18 cellular contexts compared by ENCODE assay signal in genomic region chr9:35835766-35836165, GRCh38. TPM values are rescaled to one million over a fixed set of nuclear protein-coding genes. Genes with fewer than 3 reads are reported as not detected.
DNase-seq lines count a peak whose midpoint lies in the region; ATAC-seq and TF ChIP-seq lines count a peak whose summit lies in the region.
"Had no signal": no experiment of that assay in that cellular context is flagged by ENCODE, and none has a peak within 500 bp of the region (broad histone marks: within the 10 kb centered on the region; RNA-seq: fewer than 3 reads in every experiment).

No MANE protein-coding gene starts in this region.

- peak overlapping the region; percentile 6 for H3K27ac ChIP-seq in hepatocyte

- peaks cover 39% of the 10 kb centered on the region for H3K4me1 ChIP-seq in hepatocyte (ENCODE audit: insufficient read depth)

- H3K36me3 Mint-ChIP-seq in T-helper 17 cell (ENCODE audit: low read depth) (peaks cover 6% of the 10 kb centered on the region), progenitor cell of endocrine pancreas (ENCODE audit: insufficient read depth) (peaks cover 6% of the 10 kb centered on the region)
- no peaks in the 10 kb centered on the region for H3K36me3 Mint-ChIP-seq in activated T-helper 2 cell treated with anti-CD3 and anti-CD28 coated beads, Interferon-gamma antibody, Interleukin-2, Interleukin-4, amounts not matched to agents 10 μg/mL and 5 μg/mL and 100 μg/mL, durations not matched to agents 14 hours and 24 hours and 36 hours (ENCODE audit: low read depth)

- no peak overlapping the region for H3K4me3 ChIP-seq in hepatocyte

- peaks cover 23% of the 10 kb centered on the region for H3K79me2 ChIP-seq in hepatocyte

- H3K36me3 ChIP-seq in hepatocyte (replicated peaks; ENCODE audit: insufficient read depth, low read depth), result no peaks in the 10 kb centered on the region

- H3K9me2 ChIP-seq in hepatocyte (replicated peaks; ENCODE audit: insufficient read depth), result no peaks in the 10 kb centered on the region

- no peak overlapping the region for H2AFZ ChIP-seq in hepatocyte

- TF ChIP-seq CTCF in hepatocyte (IDR thresholded peaks at IDR 0.05; ENCODE audit: poor library complexity), result no peak
- TF ChIP-seq CTCF in progenitor cell of endocrine pancreas (IDR thresholded peaks at IDR 0.05; ENCODE audit: unreplicated experiment), result no peak

- peak overlapping the region; percentile 37 for H3K27ac Mint-ChIP-seq in T-helper 17 cell
- no peak overlapping the region for H3K27ac Mint-ChIP-seq in progenitor cell of endocrine pancreas
- no peak overlapping the region for H3K27ac Mint-ChIP-seq in activated T-helper 2 cell treated with anti-CD3 and anti-CD28 coated beads, Interferon-gamma antibody, Interleukin-2, Interleukin-4, amounts not matched to agents 10 μg/mL and 5 μg/mL and 100 μg/mL, durations not matched to agents 14 hours and 24 hours and 36 hours
- H3K27ac Mint-ChIP-seq: H9 had no signal

- no peaks in the 10 kb centered on the region for H4K20me1 ChIP-seq in hepatocyte (ENCODE audit: insufficient read depth, poor library complexity, severe bottlenecking)

- H3K4me2 ChIP-seq in hepatocyte, result no peak overlapping the region

- no peaks in the 10 kb centered on the region for H3K27me3 ChIP-seq in hepatocyte

- ATAC-seq in T-helper 17 cell (no peak), GM18498 (IDR thresholded peaks at IDR 0.05; ENCODE audit: unreplicated experiment) (no peak), HG02852 (IDR thresholded peaks at IDR 0.05; ENCODE audit: unreplicated experiment) (no peak)

- H3K9me3 ChIP-seq in T-helper 17 cell (ENCODE audit: control insufficient read depth, low read length, poor library complexity, severe bottlenecking) (no peaks in the 10 kb centered on the region), hepatocyte (ENCODE audit: low read depth) (no peaks in the 10 kb centered on the region)

- H3K4me1 Mint-ChIP-seq in T-helper 17 cell (peaks cover 32% of the 10 kb centered on the region), progenitor cell of endocrine pancreas (ENCODE audit: low read depth) (peaks cover 24% of the 10 kb centered on the region)
- no peaks in the 10 kb centered on the region for H3K4me1 Mint-ChIP-seq in activated T-helper 2 cell treated with anti-CD3 and anti-CD28 coated beads, Interferon-gamma antibody, Interleukin-2, Interleukin-4, amounts not matched to agents 10 μg/mL and 5 μg/mL and 100 μg/mL, durations not matched to agents 14 hours and 24 hours and 36 hours (ENCODE audit: low read depth)

- intact Hi-C loops in activated T-helper 2 cell treated with anti-CD3 and anti-CD28 coated beads, Interferon-gamma antibody, Interleukin-2, Interleukin-4, amounts not matched to agents 10 μg/mL and 5 μg/mL and 100 μg/mL, durations not matched to agents 14 hours and 24 hours and 36 hours (cut with micrococcal nuclease), result no loop called here

- no peaks in the 10 kb centered on the region for H3K9me3 Mint-ChIP-seq in progenitor cell of endocrine pancreas (ENCODE audit: low read depth)
- H3K9me3 Mint-ChIP-seq in activated T-helper 2 cell treated with anti-CD3 and anti-CD28 coated beads, Interferon-gamma antibody, Interleukin-2, Interleukin-4, amounts not matched to agents 10 μg/mL and 5 μg/mL and 100 μg/mL, durations not matched to agents 14 hours and 24 hours and 36 hours, result no peaks in the 10 kb centered on the region
- H3K9me3 Mint-ChIP-seq: H9 had no signal

- H3K27me3 Mint-ChIP-seq in T-helper 17 cell, result no peaks in the 10 kb centered on the region
- no peaks in the 10 kb centered on the region for H3K27me3 Mint-ChIP-seq in progenitor cell of endocrine pancreas
- H3K27me3 Mint-ChIP-seq in activated T-helper 2 cell treated with anti-CD3 and anti-CD28 coated beads, Interferon-gamma antibody, Interleukin-2, Interleukin-4, amounts not matched to agents 10 μg/mL and 5 μg/mL and 100 μg/mL, durations not matched to agents 14 hours and 24 hours and 36 hours (ENCODE audit: low read depth), result no peaks in the 10 kb centered on the region

- H3K4me3 Mint-ChIP-seq in T-helper 17 cell (no peak overlapping the region), progenitor cell of endocrine pancreas (ENCODE audit: low read depth) (no peak overlapping the region)
- no peak overlapping the region for H3K4me3 Mint-ChIP-seq in activated T-helper 2 cell treated with anti-CD3 and anti-CD28 coated beads, Interferon-gamma antibody, Interleukin-2, Interleukin-4, amounts not matched to agents 10 μg/mL and 5 μg/mL and 100 μg/mL, durations not matched to agents 14 hours and 24 hours and 36 hours (ENCODE audit: low read depth)
- H3K4me3 Mint-ChIP-seq: H9 had no signal

- DNase-seq in GF-D8 (lab: John Stamatoyannopoulos, UW) (peak; percentile 16), T-helper 17 cell (no peak), hepatocyte (ENCODE audit: low spot score) (no peak), retina (peak; percentile 38), progenitor cell of endocrine pancreas (ENCODE audit: low spot score, unreplicated experiment) (no peak)
- no peak for DNase-seq in activated T-helper 2 cell treated with anti-CD3 and anti-CD28 coated beads, Interferon-gamma antibody, Interleukin-2, Interleukin-4, amounts not matched to agents 10 μg/mL and 5 μg/mL and 100 μg/mL, durations not matched to agents 14 hours and 24 hours and 36 hours (ENCODE audit: low spot score)
- DNase-seq: DMS 273 treated with DMSO at 0.1 percent for 48 hours; NCI-H1048; NCI-H1694; NCI-H2107; NCI-H345; NCI-H526 treated with DMSO at 0.1 percent for 48 hours; NK-92 treated with Interleukin-12 subunit alpha and Interleukin-12 subunit beta, amount 100 ng/mL, for 24 hours had no signal

- WGBS in hepatocyte (ENCODE audit: low lambda C conversion rate, missing lambda C conversion rate), result 75% methylated on average over 2 of the region's 2 CpGs

RNA-seq across cellular contexts. Expression of gene TMEM8B, which starts 6.7 kb away (rescaled TPM):
- total RNA-seq in T-helper 17 cell (1 to 10 TPM; 4.5 to 7.1 TPM), hepatocyte (7.5 and 12.3 TPM in 2 replicates), progenitor cell of endocrine pancreas (24.1 and 25.4 TPM in 2 replicates)
- 13.4 and 14.6 TPM in 2 replicates for polyA plus RNA-seq in hepatocyte
- total RNA-seq in activated T-helper 2 cell treated with anti-CD3 and anti-CD28 coated beads, Interferon-gamma antibody, Interleukin-2, Interleukin-4, amounts not matched to agents 10 μg/mL and 5 μg/mL and 100 μg/mL, durations not matched to agents 14 hours and 24 hours and 36 hours, result 3.0 and 3.4 TPM in 2 replicates

RNA-seq across cellular contexts. Expression of gene FAM221B, which starts 7.2 kb away (rescaled TPM):
- not detected for total RNA-seq in T-helper 17 cell
- not detected in 2 replicates for total RNA-seq in hepatocyte
- polyA plus RNA-seq in hepatocyte, result 0.26 TPM in 1 of 2 replicates, not detected in the other
- not detected in 2 replicates for total RNA-seq in progenitor cell of endocrine pancreas
- not detected in 2 replicates for total RNA-seq in activated T-helper 2 cell treated with anti-CD3 and anti-CD28 coated beads, Interferon-gamma antibody, Interleukin-2, Interleukin-4, amounts not matched to agents 10 μg/mL and 5 μg/mL and 100 μg/mL, durations not matched to agents 14 hours and 24 hours and 36 hours
- total RNA-seq: H9 had no signal
- polyA plus RNA-seq: BJ had no signal

RNA-seq across cellular contexts. Expression of gene HINT2, which starts 20.9 kb away (rescaled TPM):
- total RNA-seq in T-helper 17 cell (10 to 100 TPM; 15.0 to 20.5 TPM), hepatocyte (31.9 and 45.7 TPM in 2 replicates), progenitor cell of endocrine pancreas (37.7 and 41.5 TPM in 2 replicates)
- 81.4 and 87.3 TPM in 2 replicates for polyA plus RNA-seq in hepatocyte
- 49.4 and 49.7 TPM in 2 replicates for total RNA-seq in activated T-helper 2 cell treated with anti-CD3 and anti-CD28 coated beads, Interferon-gamma antibody, Interleukin-2, Interleukin-4, amounts not matched to agents 10 μg/mL and 5 μg/mL and 100 μg/mL, durations not matched to agents 14 hours and 24 hours and 36 hours

RNA-seq across cellular contexts. Expression of gene SPAG8, which starts 23.7 kb away (rescaled TPM):
- under 1 TPM; 0.81 to 0.97 TPM for total RNA-seq in T-helper 17 cell
- 0.10 and 1.4 TPM in 2 replicates for total RNA-seq in hepatocyte
- polyA plus RNA-seq in hepatocyte, result 0.55 and 0.63 TPM in 2 replicates
- total RNA-seq in progenitor cell of endocrine pancreas, result 2.9 and 3.2 TPM in 2 replicates
- 0.82 and 1.5 TPM in 2 replicates for total RNA-seq in activated T-helper 2 cell treated with anti-CD3 and anti-CD28 coated beads, Interferon-gamma antibody, Interleukin-2, Interleukin-4, amounts not matched to agents 10 μg/mL and 5 μg/mL and 100 μg/mL, durations not matched to agents 14 hours and 24 hours and 36 hours

RNA-seq across cellular contexts. Expression of gene OR13J1, which starts 34.4 kb away (rescaled TPM):
- total RNA-seq in T-helper 17 cell (not detected), hepatocyte (not detected in 2 replicates), progenitor cell of endocrine pancreas (not detected in 2 replicates)
- not detected in 2 replicates for polyA plus RNA-seq in hepatocyte
- not detected in 2 replicates for total RNA-seq in activated T-helper 2 cell treated with anti-CD3 and anti-CD28 coated beads, Interferon-gamma antibody, Interleukin-2, Interleukin-4, amounts not matched to agents 10 μg/mL and 5 μg/mL and 100 μg/mL, durations not matched to agents 14 hours and 24 hours and 36 hours
- total RNA-seq: H9, HT-29 had no signal
- polyA plus RNA-seq: BJ had no signal

Comparison
In these comparisons a context has a peak if more than half of its experiments do, and no peak if none do; other contexts are left out.
1. DNase-seq: peak in GF-D8 (single experiment) and retina (single experiment); none in T-helper 17 cell (0 of 3), hepatocyte (single experiment), progenitor cell of endocrine pancreas (single experiment) and activated T-helper 2 cell treated with anti-CD3 and anti-CD28 coated beads, Interferon-gamma antibody, Interleukin-2, Interleukin-4, amounts not matched to agents 10 μg/mL and 5 μg/mL and 100 μg/mL, durations not matched to agents 14 hours and 24 hours and 36 hours (single experiment).